ENCODE assay signal across 28 cellular contexts in the genomic region with DNA sequence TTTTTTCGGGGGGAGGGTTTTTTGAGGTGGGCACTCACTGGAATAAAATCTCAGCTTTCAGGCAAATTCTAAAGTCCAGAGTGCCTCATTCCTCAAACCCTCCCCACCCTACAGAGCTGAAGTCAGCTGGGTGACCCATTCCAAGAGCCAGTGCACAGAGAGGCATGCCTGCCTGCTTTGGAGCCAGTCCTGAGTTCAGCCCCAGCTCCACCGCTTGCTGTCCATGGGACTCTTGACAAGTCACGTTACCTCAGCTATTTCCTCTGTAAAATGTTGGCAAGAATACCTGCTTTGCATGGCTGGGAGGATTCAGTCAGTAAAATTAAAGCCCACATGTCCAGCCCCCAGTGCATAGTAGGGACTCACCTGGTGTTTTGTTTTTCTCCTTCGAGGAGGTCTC.
"Had no signal": no experiment of that assay in that cellular context is flagged by ENCODE, and none has a peak within 500 bp of the region (broad histone marks: within the 10 kb centered on the region; RNA-seq: fewer than 3 reads in every experiment).

No MANE protein-coding gene starts in this region.

- H3K4me3 Mint-ChIP-seq: activated B cell treated with CpG ODN at 0.5 μM for 24 hours; activated CD4-positive, alpha-beta T cell treated with anti-CD3 and anti-CD28 coated beads, Interleukin-2, amount 10 ng/mL, durations not matched to agents 24 days and 14 days; activated CD8-positive, alpha-beta memory T cell treated with anti-CD3 and anti-CD28 coated beads, Interleukin-2, amount 10 ng/mL, durations not matched to agents 7 days and 5 days; activated naive CD4-positive, alpha-beta T cell treated with anti-CD3 and anti-CD28 coated beads, Interleukin-2, amount 50 U/mL, for 24 hours; activated T-cell treated with anti-CD3 and anti-CD28 coated beads, Interleukin-2, amount 50 U/mL, for 24 hours; activated T-helper 1 cell treated with anti-CD3 and anti-CD28 coated beads, Interleukin-12 subunit alpha, Interleukin-12 subunit beta, Interleukin-2, Interleukin-4 antibody, amounts not matched to agents 30 ng/mL and 10 ng/mL and 1 ng/mL, durations not matched to agents 14 hours and 24 hours and 36 hours; T-cell had no signal

- ATAC-seq: activated CD8-positive, alpha-beta memory T cell treated with anti-CD3 and anti-CD28 coated beads, Interleukin-2, amount 10 ng/mL, durations not matched to agents 7 days and 5 days; T-cell had no signal

- H3K9me3 Mint-ChIP-seq: activated B cell treated with CpG ODN at 0.5 μM for 24 hours; activated CD4-positive, alpha-beta T cell treated with anti-CD3 and anti-CD28 coated beads, Interleukin-2, amount 10 ng/mL, durations not matched to agents 24 days and 14 days; activated naive CD4-positive, alpha-beta T cell treated with anti-CD3 and anti-CD28 coated beads, Interleukin-2, amount 50 U/mL, for 24 hours; activated T-cell treated with anti-CD3 and anti-CD28 coated beads, Interleukin-2, amount 50 U/mL, for 24 hours; activated T-helper 1 cell treated with anti-CD3 and anti-CD28 coated beads, Interleukin-12 subunit alpha, Interleukin-12 subunit beta, Interleukin-2, Interleukin-4 antibody, amounts not matched to agents 30 ng/mL and 10 ng/mL and 1 ng/mL, durations not matched to agents 14 hours and 24 hours and 36 hours; T-cell had no signal

- H3K27me3 Mint-ChIP-seq: activated B cell treated with CpG ODN at 0.5 μM for 24 hours; activated CD4-positive, alpha-beta T cell treated with anti-CD3 and anti-CD28 coated beads, Interleukin-2, amount 10 ng/mL, durations not matched to agents 24 days and 14 days; activated CD8-positive, alpha-beta memory T cell treated with anti-CD3 and anti-CD28 coated beads, Interleukin-2, amount 10 ng/mL, durations not matched to agents 7 days and 5 days; activated naive CD4-positive, alpha-beta T cell treated with anti-CD3 and anti-CD28 coated beads, Interleukin-2, amount 50 U/mL, for 24 hours had no signal

- H3K4me1 ChIP-seq: breast epithelium, Peyer's patch had no signal

- H3K4me1 Mint-ChIP-seq: activated CD4-positive, alpha-beta T cell treated with anti-CD3 and anti-CD28 coated beads, Interleukin-2, amount 10 ng/mL, durations not matched to agents 24 days and 14 days; activated CD8-positive, alpha-beta memory T cell treated with anti-CD3 and anti-CD28 coated beads, Interleukin-2, amount 10 ng/mL, durations not matched to agents 7 days and 5 days; activated naive CD4-positive, alpha-beta T cell treated with anti-CD3 and anti-CD28 coated beads, Interleukin-2, amount 50 U/mL, for 24 hours; T-cell had no signal

- H3K27me3 ChIP-seq: Peyer's patch had no signal

- H3K36me3 ChIP-seq: breast epithelium, Peyer's patch had no signal

- H3K27ac ChIP-seq: breast epithelium, KMS-11, Peyer's patch, RWPE1 had no signal

- H3K9me3 ChIP-seq: breast epithelium, Peyer's patch had no signal

- H3K27ac Mint-ChIP-seq: activated B cell treated with CpG ODN at 0.5 μM for 24 hours; activated CD4-positive, alpha-beta T cell treated with anti-CD3 and anti-CD28 coated beads, Interleukin-2, amount 10 ng/mL, durations not matched to agents 24 days and 14 days; activated CD8-positive, alpha-beta memory T cell treated with anti-CD3 and anti-CD28 coated beads, Interleukin-2, amount 10 ng/mL, durations not matched to agents 7 days and 5 days; activated naive CD4-positive, alpha-beta T cell treated with anti-CD3 and anti-CD28 coated beads, Interleukin-2, amount 50 U/mL, for 24 hours; activated T-cell treated with anti-CD3 and anti-CD28 coated beads, Interleukin-2, amount 50 U/mL, for 24 hours; activated T-helper 1 cell treated with anti-CD3 and anti-CD28 coated beads, Interleukin-12 subunit alpha, Interleukin-12 subunit beta, Interleukin-2, Interleukin-4 antibody, amounts not matched to agents 30 ng/mL and 10 ng/mL and 1 ng/mL, durations not matched to agents 14 hours and 24 hours and 36 hours; T-cell had no signal

- H3K4me2 ChIP-seq: KMS-11 had no signal

- DNase-seq: activated B cell treated with CpG ODN at 0.5 μM for 24 hours; activated CD4-positive, alpha-beta T cell treated with anti-CD3 and anti-CD28 coated beads for 1 hour; activated CD4-positive, alpha-beta T cell treated with anti-CD3 and anti-CD28 coated beads, Interleukin-2, amount 10 ng/mL, durations not matched to agents 24 days and 14 days; activated CD4-positive, alpha-beta T cell treated with anti-CD3 and anti-CD28 coated beads, Interleukin-2, amount 50 U/mL, for 48 hours; activated CD8-positive, alpha-beta memory T cell treated with anti-CD3 and anti-CD28 coated beads, Interleukin-2, amount 10 ng/mL, durations not matched to agents 7 days and 5 days; activated effector memory CD4-positive, alpha-beta T cell treated with Interleukin-2 at 50 U/mL for 16 hours; activated naive CD4-positive, alpha-beta T cell; activated T-cell treated with anti-CD3 and anti-CD28 coated beads, Interleukin-2, amount 50 U/mL, for 24 hours; aorta; central memory CD4-positive, alpha-beta T cell; MV-4-11; NCI-H1092 treated with DMSO at 0.1 percent for 48 hours; NCI-H1417 treated with DMSO at 0.1 percent for 48 hours; NCI-H1694; NCI-H2029; NCI-H510A treated with DMSO at 0.1 percent for 48 hours; NK-92 treated with Interleukin-12 subunit alpha and Interleukin-12 subunit beta, amount 100 ng/mL, for 24 hours; OCI-M1; Peyer's patch; SHP77 treated with DMSO at 0.1 percent for 48 hours; T-cell; T-helper 2 cell; T1000 had no signal

- H3K36me3 Mint-ChIP-seq: activated CD8-positive, alpha-beta memory T cell treated with anti-CD3 and anti-CD28 coated beads, Interleukin-2, amount 10 ng/mL, durations not matched to agents 7 days and 5 days; activated naive CD4-positive, alpha-beta T cell treated with anti-CD3 and anti-CD28 coated beads, Interleukin-2, amount 50 U/mL, for 24 hours; T-cell had no signal

- H3K9ac ChIP-seq: KMS-11 had no signal

- H3K4me3 ChIP-seq: breast epithelium, Peyer's patch had no signal
